ENCODE assay signal across 11 cellular contexts in genomic region chr5:142753114-142753764, GRCh38. TPM values are rescaled to one million over a fixed set of nuclear protein-coding genes. Genes with fewer than 3 reads are reported as not detected.
A peak's percentile ranks its signal among the peaks of the same experiment; 100 is the strongest.
DNase-seq lines count a peak whose midpoint lies in the region; ATAC-seq, FAIRE-seq and TF ChIP-seq lines count a peak whose summit lies in the region.
"Had no signal": no experiment of that assay in that cellular context is flagged by ENCODE, and none has a peak within 500 bp of the region (broad histone marks: within the 10 kb centered on the region; RNA-seq: fewer than 3 reads in every experiment).

No MANE protein-coding gene starts in this region.

- peaks cover 3% of the 10 kb centered on the region; the same call in 1 of the 2 replicates for H3K9me1 ChIP-seq in IMR-90 (ENCODE audit: insufficient read depth, low read length)
- no peaks in the 10 kb centered on the region for H3K9me1 ChIP-seq in keratinocyte (ENCODE audit: control insufficient read depth, extremely low read depth, insufficient read depth, low read length)

- in situ Hi-C loops in IMR-90 (cut with MboI; ENCODE audit: low sequenced_read_pairs): no loop called here
- in situ Hi-C loops in mammary epithelial cell (cut with MboI; ENCODE audit: low sequenced_read_pairs in 2 of 2): no loop called here

- H2BK5ac ChIP-seq in IMR-90 (ENCODE audit: low read depth, low read length, poor library complexity, severe bottlenecking): no peak overlapping the region

- CTCF ChIA-PET in IMR-90 (lab: Yijun Ruan, JAX) (interaction anchor here (0.7 to 0.9 kb wide), 2 partner anchors 17 to 1434 kb away, joined by 3 read pairs; partner anchors contain the start of gene ARHGAP26), mammary epithelial cell (lab: Charles Lee; ENCODE audit: low non-redundant PET) (no interaction called here)

- H3K27me3 Mint-ChIP-seq in HFFc6 (ENCODE audit: insufficient read depth): peaks cover 9% of the 10 kb centered on the region
- H3K27me3 Mint-ChIP-seq: CD4-positive, alpha-beta T cell had no signal

- H2AK5ac ChIP-seq in IMR-90 (ENCODE audit: low read depth, low read length): no peak overlapping the region

- H4K8ac ChIP-seq in IMR-90 (ENCODE audit: low read depth in 2 of 2, low read length in 2 of 2): no peak overlapping the region

- no peak for TF ChIP-seq RAD21 in IMR-90 (IDR thresholded peaks at IDR 0.05; ENCODE audit: low read length)

- BruUV-seq in IMR-90 (replicated peaks; lab: Mats Ljungman, UMichigan) (no TSS peak), mammary epithelial cell (replicated peaks; lab: Mats Ljungman, UMichigan) (no TSS peak)

- ATAC-seq in IMR-90 (ENCODE audit: low read depth): no peak
- ATAC-seq in GM21515 (IDR thresholded peaks at IDR 0.05; ENCODE audit: unreplicated experiment): no peak
- ATAC-seq: natural killer cell, WTC11 had no signal

- no peak overlapping the region for H3K18ac ChIP-seq in IMR-90 (ENCODE audit: low read depth, low read length)

- H3K56ac ChIP-seq in IMR-90 (ENCODE audit: extremely low read depth, insufficient read depth, low read length): no peak overlapping the region

- H3K27ac ChIP-seq in IMR-90 (ENCODE audit: insufficient read depth, low read length): no peak overlapping the region
- no peak overlapping the region for H3K27ac ChIP-seq in mammary epithelial cell (ENCODE audit: insufficient read depth, low read depth, low read length)
- H3K27ac ChIP-seq in keratinocyte (ENCODE audit: control insufficient read depth, insufficient read depth, low read length): no peak overlapping the region
- peak overlapping the region; percentile 70 for H3K27ac ChIP-seq in rectal smooth muscle tissue (ENCODE audit: low read depth, low read length)

- TF ChIP-seq CTCF in IMR-90 (conservative IDR thresholded peaks at IDR 0.05; ENCODE audit: low read depth, low read length): no peak
- TF ChIP-seq CTCF in mammary epithelial cell (conservative IDR thresholded peaks at IDR 0.05 in 1 of 2, IDR thresholded peaks at IDR 0.05 in 1 of 2; ENCODE audit: extremely low read depth in 1 of 2, insufficient read depth in 1 of 2, low read depth in 1 of 2, low read length in 2 of 2): no peak
- no peak for TF ChIP-seq CTCF in keratinocyte (optimal IDR thresholded peaks at IDR 0.05 in 1 of 3, IDR thresholded peaks at IDR 0.05 in 1 of 3, conservative IDR thresholded peaks at IDR 0.05 in 1 of 3; ENCODE audit: extremely low read depth in 1 of 3, insufficient read depth in 2 of 3, low read length in 3 of 3)
- TF ChIP-seq CTCF in HFFc6 (IDR thresholded peaks at IDR 0.05): no peak

- H3K23ac ChIP-seq in IMR-90 (ENCODE audit: low read depth, low read length): peak overlapping the region; percentile 67; the same call in 1 of the 2 replicates

- FAIRE-seq in keratinocyte (lab: Jason Lieb, UNC): peak; percentile 44

- H2AFZ ChIP-seq in IMR-90 (replicated peaks; ENCODE audit: low read length, poor library complexity): no peak overlapping the region
- H2AFZ ChIP-seq in mammary epithelial cell (ENCODE audit: low read depth, low read length): peak overlapping the region; percentile 65
- peak overlapping the region; percentile 67 for H2AFZ ChIP-seq in keratinocyte (ENCODE audit: control insufficient read depth, low read length)

- H3K4me1 Mint-ChIP-seq in HFFc6 (ENCODE audit: low read depth): peaks cover 26% of the 10 kb centered on the region

- no peaks in the 10 kb centered on the region for H3K36me3 ChIP-seq in IMR-90 (ENCODE audit: control insufficient read depth, insufficient read depth, low read length)
- no peaks in the 10 kb centered on the region for H3K36me3 ChIP-seq in mammary epithelial cell (ENCODE audit: insufficient read depth, low read length)
- no peaks in the 10 kb centered on the region for H3K36me3 ChIP-seq in keratinocyte (ENCODE audit: control insufficient read depth in 2 of 2, extremely low read depth in 1 of 2, insufficient read depth in 2 of 2, low read length in 2 of 2)
- H3K36me3 ChIP-seq in rectal smooth muscle tissue (ENCODE audit: control insufficient read depth, insufficient read depth, low read length): no peaks in the 10 kb centered on the region

- TF ChIP-seq POLR2A in IMR-90 (IDR thresholded peaks at IDR 0.05; ENCODE audit: low read depth, low read length): no peak

- no peak overlapping the region for H3K14ac ChIP-seq in IMR-90 (replicated peaks; ENCODE audit: low read depth, low read length)

- H3K4me3 ChIP-seq in IMR-90 (ENCODE audit: insufficient read depth, low read depth, low read length) (no peak overlapping the region), mammary epithelial cell (replicated peaks in 1 of 3; ENCODE audit: insufficient read depth in 1 of 3, low read depth in 2 of 3, low read length in 3 of 3) (no peak overlapping the region), keratinocyte (ENCODE audit: control insufficient read depth in 2 of 3, extremely low read depth in 1 of 3, insufficient read depth in 2 of 3, low read depth in 1 of 3, low read length in 3 of 3) (no peak overlapping the region), rectal smooth muscle tissue (ENCODE audit: low read length) (no peak overlapping the region)

- H4K20me1 ChIP-seq in IMR-90 (ENCODE audit: insufficient read depth, low read length): no peaks in the 10 kb centered on the region
- H4K20me1 ChIP-seq in mammary epithelial cell (ENCODE audit: insufficient read depth, low read length): no peaks in the 10 kb centered on the region
- no peaks in the 10 kb centered on the region for H4K20me1 ChIP-seq in keratinocyte (ENCODE audit: control insufficient read depth, extremely low read depth, insufficient read depth, low read length)

- H3K4me2 ChIP-seq in IMR-90 (ENCODE audit: low read depth, low read length) (no peak overlapping the region), mammary epithelial cell (ENCODE audit: insufficient read depth, low read depth, low read length) (no peak overlapping the region), keratinocyte (ENCODE audit: control insufficient read depth, extremely low read depth, insufficient read depth, low read depth, low read length) (peak overlapping the region; percentile 38)

- no peak overlapping the region for H3K27ac Mint-ChIP-seq in HFFc6
- H3K27ac Mint-ChIP-seq: CD4-positive, alpha-beta T cell; natural killer cell; WTC11 had no signal

- H4K91ac ChIP-seq in IMR-90 (ENCODE audit: insufficient read depth, low read depth, low read length): no peak overlapping the region

- no peak overlapping the region for H2BK20ac ChIP-seq in IMR-90 (ENCODE audit: low read depth, low read length)

- H3K79me2 ChIP-seq in mammary epithelial cell (ENCODE audit: insufficient read depth, low read length) (no peaks in the 10 kb centered on the region), keratinocyte (ENCODE audit: control insufficient read depth, insufficient read depth, low read length) (no peaks in the 10 kb centered on the region)

- no peak overlapping the region for H2AK9ac ChIP-seq in IMR-90 (replicated peaks; ENCODE audit: low read depth, low read length, poor library complexity)

- H3K27me3 ChIP-seq in IMR-90 (ENCODE audit: control insufficient read depth, insufficient read depth, low read length): peaks cover 12% of the 10 kb centered on the region
- no peaks in the 10 kb centered on the region for H3K27me3 ChIP-seq in mammary epithelial cell (ENCODE audit: insufficient read depth, low read length)
- no peaks in the 10 kb centered on the region for H3K27me3 ChIP-seq in keratinocyte (ENCODE audit: control insufficient read depth, extremely low read depth, insufficient read depth, low read length)
- no peaks in the 10 kb centered on the region for H3K27me3 ChIP-seq in rectal smooth muscle tissue (ENCODE audit: control insufficient read depth, insufficient read depth, low read length)

- H2BK120ac ChIP-seq in IMR-90 (ENCODE audit: low read depth, low read length): no peak overlapping the region

- H3K4ac ChIP-seq in IMR-90 (ENCODE audit: low read depth, low read length): 0 out of 2 replicates have a peak overlapping the region, but pooled peaks have one; percentile 17

- 100% methylated on average over 1 of the region's 4 CpGs; no CpG with 5 or more reads in 1 of the 2 experiments for WGBS in IMR-90 (ENCODE audit: extremely low coverage in 2 of 2, insufficient read length in 1 of 2), 2 experiments
- WGBS in mammary epithelial cell (ENCODE audit: low coverage, missing lambda C conversion rate): 27% methylated on average over 4 of the region's 4 CpGs

- intact Hi-C loops in IMR-90 (cut with micrococcal nuclease): no loop called here
- intact Hi-C loops in mammary epithelial cell (cut with micrococcal nuclease): no loop called here

- H3K4me1 ChIP-seq in IMR-90 (ENCODE audit: control insufficient read depth, insufficient read depth, low read length) (peaks cover 3% of the 10 kb centered on the region; the same call in 1 of the 2 replicates), mammary epithelial cell (ENCODE audit: insufficient read depth, low read length) (peaks cover 24% of the 10 kb centered on the region), keratinocyte (ENCODE audit: control insufficient read depth, extremely low read depth, insufficient read depth, low read length) (peaks cover 19% of the 10 kb centered on the region), rectal smooth muscle tissue (ENCODE audit: control insufficient read depth, insufficient read depth, low read length) (peaks cover 7% of the 10 kb centered on the region)

- no peak for DNase-seq in IMR-90
- DNase-seq in mammary epithelial cell: peak; percentile 65
- no peak for DNase-seq in keratinocyte (ENCODE audit: low read depth, low spot score)
- no peak for DNase-seq in NCI-H1694 treated with DMSO at 0.1 percent for 48 hours (lab: John Stamatoyannopoulos, UW)
- no peak for DNase-seq in HFFc6
- DNase-seq in activated gamma-delta T cell (lab: John Stamatoyannopoulos, UW): no peak
- DNase-seq: CD4-positive, alpha-beta T cell; natural killer cell had no signal

- H3K79me1 ChIP-seq in IMR-90 (ENCODE audit: low read depth in 1 of 2, low read length in 2 of 2): no peaks in the 10 kb centered on the region

- H3K9me3 Mint-ChIP-seq in HFFc6: no peaks in the 10 kb centered on the region
- H3K9me3 Mint-ChIP-seq: CD4-positive, alpha-beta T cell; natural killer cell; WTC11 had no signal

- H3K9ac ChIP-seq in IMR-90 (ENCODE audit: low read depth, low read length): no peak overlapping the region
- H3K9ac ChIP-seq in mammary epithelial cell (ENCODE audit: insufficient read depth, low read length): no peak overlapping the region
- no peak overlapping the region for H3K9ac ChIP-seq in keratinocyte (ENCODE audit: control insufficient read depth, extremely low read depth, insufficient read depth, low read length)
- no peak overlapping the region for H3K9ac ChIP-seq in rectal smooth muscle tissue (ENCODE audit: low read length)

- no peak overlapping the region for H4K5ac ChIP-seq in IMR-90 (ENCODE audit: low read depth, low read length)

- dilution Hi-C loops in IMR-90 (cut with HindIII; ENCODE audit: low sequenced_read_pairs, unreplicated experiment): no loop called here
- dilution Hi-C loops in mammary epithelial cell (cut with HindIII; ENCODE audit: low sequenced_read_pairs): no loop called here
- dilution Hi-C loops in keratinocyte (cut with MboI; ENCODE audit: extremely low pct_ligation_motif_present, low sequenced_read_pairs): no loop called here

- no peaks in the 10 kb centered on the region; the same call in 1 of the 2 replicates for H3K36me3 Mint-ChIP-seq in HFFc6 (ENCODE audit: low read depth)
- H3K36me3 Mint-ChIP-seq: natural killer cell had no signal

- no peak overlapping the region for H3K4me3 Mint-ChIP-seq in HFFc6
- H3K4me3 Mint-ChIP-seq: CD4-positive, alpha-beta T cell; natural killer cell; WTC11 had no signal

- H2BK15ac ChIP-seq in IMR-90 (ENCODE audit: low read depth, low read length): no peak overlapping the region

- POLR2A ChIA-PET in IMR-90 (lab: Charles Lee; ENCODE audit: unreplicated experiment): interaction anchor here (0.6 kb wide), 1 partner anchor 114 kb away, joined by 3 read pairs; no protein-coding TSS in a partner anchor

- H3K9me3 ChIP-seq in IMR-90 (ENCODE audit: control insufficient read depth, insufficient read depth, low read length) (no peaks in the 10 kb centered on the region), mammary epithelial cell (replicated peaks; ENCODE audit: insufficient read depth, low read length) (no peaks in the 10 kb centered on the region), keratinocyte (ENCODE audit: control insufficient read depth, low read depth, low read length) (no peaks in the 10 kb centered on the region)

RNA-seq across cellular contexts. Expression of gene ARHGAP26, which starts 16.9 kb away (rescaled TPM):
- total RNA-seq in IMR-90 (2012; rRNA removed) (0.54 and 0.56 TPM in 2 replicates), mammary epithelial cell (10 to 100 TPM; 23.8 to 34.0 TPM)
- polyA plus RNA-seq in IMR-90 (2012; rRNA removed) (0.27 and 0.56 TPM in 2 replicates), mammary epithelial cell (3.7 TPM), keratinocyte (3.4 to 4.4 TPM (median 3.9 TPM) in 3 replicates)
- 0.06 and 0.13 TPM in 2 replicates for polyA plus RNA-seq in IMR-90 (2012; cell fraction: cytosol; rRNA removed)
- polyA plus RNA-seq in IMR-90 (2012; cell fraction: nucleus; rRNA removed; ENCODE audit: low replicate concordance): 0.40 and 2.1 TPM in 2 replicates
- polyA minus RNA-seq in mammary epithelial cell (5.2 TPM), keratinocyte (7.3 to 17.9 TPM (median 14.5 TPM) in 3 replicates)
- polyA plus RNA-seq in keratinocyte (2011; ENCODE audit: low read depth): 12.7 TPM
- polyA plus RNA-seq in keratinocyte (2011; cell fraction: cytosol; rRNA removed): 3.0 and 3.8 TPM in 2 replicates
- 8.0 and 15.2 TPM in 2 replicates for polyA plus RNA-seq in keratinocyte (2011; cell fraction: nucleus; rRNA removed)
- polyA plus RNA-seq in keratinocyte (2012; ENCODE audit: low replicate concordance): 6.1 and 7.0 TPM in 2 replicates
- 2.1 TPM for polyA minus RNA-seq in keratinocyte (2011; cell fraction: cytosol; rRNA and poly(A)+ RNA removed)
- 14.1 and 35.8 TPM in 2 replicates for polyA minus RNA-seq in keratinocyte (2011; cell fraction: nucleus; rRNA and poly(A)+ RNA removed)
- total RNA-seq in HFFc6 (2021; fragmentation: NEBNext Ultra II Directional; extraction: Animal tissue kit (Norgen Biotek cat#: 25700)): 1 to 10 TPM; 2.3 to 3.6 (median 3.1) TPM

Comparison
In these comparisons a context has a peak if more than half of its experiments do, and no peak if none do; other contexts are left out.
1. RNA of gene ARHGAP26, which starts 16.9 kb away (total RNA-seq): 23.8 to 34.0 TPM in mammary epithelial cell; 2.3 to 3.6 TPM in HFFc6 and 0.54 to 0.56 TPM in IMR-90; every median in the first group is over 4 times any median in the second.